ENCODE assay signal across 1 cellular context in the genomic region with DNA sequence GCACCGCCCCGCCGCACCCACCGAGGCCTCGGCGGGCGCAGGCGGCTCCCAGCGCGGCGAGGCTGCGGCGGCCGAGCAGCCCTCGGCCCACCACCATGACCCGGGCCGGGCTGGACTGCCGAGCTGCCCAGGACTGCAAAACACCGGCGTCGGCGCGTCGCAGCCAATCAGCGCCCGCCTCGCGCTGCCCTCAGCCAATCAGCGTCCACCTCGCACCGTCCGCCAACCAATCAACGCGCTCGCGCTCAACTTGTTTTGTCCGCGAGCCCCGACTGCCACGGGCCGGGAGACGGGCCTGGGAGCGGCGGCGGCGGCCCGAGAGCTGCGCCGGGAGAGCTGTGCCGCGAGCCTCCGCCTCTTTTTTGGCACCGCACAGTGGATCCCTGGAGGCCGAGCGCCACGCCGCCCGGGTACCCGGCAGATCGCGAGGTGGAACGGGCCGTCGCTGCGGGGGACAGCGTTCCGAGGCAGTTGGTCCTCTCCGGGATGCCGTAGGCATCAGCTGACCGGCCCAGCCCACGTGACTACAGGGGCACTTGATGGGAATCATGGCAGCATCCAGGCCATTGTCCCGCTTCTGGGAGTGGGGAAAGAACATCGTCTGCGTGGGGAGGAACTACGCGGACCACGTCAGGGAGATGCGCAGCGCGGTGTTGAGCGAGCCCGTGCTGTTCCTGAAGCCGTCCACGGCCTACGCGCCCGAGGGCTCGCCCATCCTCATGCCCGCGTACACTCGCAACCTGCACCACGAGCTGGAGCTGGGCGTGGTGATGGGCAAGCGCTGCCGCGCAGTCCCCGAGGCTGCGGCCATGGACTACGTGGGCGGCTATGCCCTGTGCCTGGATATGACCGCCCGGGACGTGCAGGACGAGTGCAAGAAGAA.
A peak's percentile ranks its signal among the peaks of the same experiment; 100 is the strongest.
TF ChIP-seq lines count a peak whose summit lies in the region.

A gene (plus strand): TSS at position 516 of the 883 bp plus-strand sequence. CDS start 33 bp downstream, at position 549.
A gene (minus strand): TSS at position 135 of the 883 bp plus-strand sequence. CDS start 38 bp downstream, at position 97.

TF ChIP-seq in K562, 482 proteins besides CTCF, POLR2A, EP300 and RAD21 (continued from another document and continues in another):
- TF ChIP-seq RFX7 (CRISPR knock-in tag; IDR thresholded peaks at IDR 0.05) (no peak), HDAC6 (IDR thresholded peaks at IDR 0.05; ENCODE audit: low read depth, low read length) (no peak), SMARCC2 (IDR thresholded peaks at IDR 0.05; ENCODE audit: low read depth) (no peak), TAF15 (IDR thresholded peaks at IDR 0.05; ENCODE audit: low read depth, low read length) (no peak), ZNF778 (CRISPR knock-in tag; IDR thresholded peaks at IDR 0.05) (no peak), RBM17 (IDR thresholded peaks at IDR 0.05; ENCODE audit: borderline replicate concordance, low read depth, low read length) (no peak), ZFP36 (IDR thresholded peaks at IDR 0.05; ENCODE audit: low read depth, low read length, partially characterized antibody) (peak; percentile 7), ZNF583 (CRISPR knock-in tag; IDR thresholded peaks at IDR 0.05) (no peak), MED1 (CRISPR knock-in tag; IDR thresholded peaks at IDR 0.05; ENCODE audit: borderline replicate concordance) (no peak), ZNF197 (CRISPR knock-in tag; IDR thresholded peaks at IDR 0.05; ENCODE audit: low read depth) (no peak), STAT5B (CRISPR knock-in tag; IDR thresholded peaks at IDR 0.05) (no peak), JUN (IDR thresholded peaks at IDR 0.05; ENCODE audit: borderline replicate concordance, low read depth, low read length) (0 out of 2 replicates have a peak, but pooled peaks have one; percentile 32), JUN (CRISPR knock-in tag; IDR thresholded peaks at IDR 0.05; ENCODE audit: borderline replicate concordance) (0 out of 2 replicates have a peak, but pooled peaks have one; percentile 83), ESRRB (CRISPR knock-in tag; IDR thresholded peaks at IDR 0.05; ENCODE audit: borderline replicate concordance) (no peak), SNRNP70 (optimal IDR thresholded peaks at IDR 0.05; ENCODE audit: low read depth, low read length) (no peak), KAT7 (CRISPR knock-in tag; IDR thresholded peaks at IDR 0.05; ENCODE audit: borderline replicate concordance) (peak; percentile 86), RCOR1 (IDR thresholded peaks at IDR 0.05; ENCODE audit: borderline replicate concordance in 1 of 2, low read depth in 2 of 2, low read length in 2 of 2) (peak in 1 of 2 experiments; percentile 82; a peak in 3 of 4 replicates), EHMT2 (IDR thresholded peaks at IDR 0.05) (no peak), MEF2D (tag; conservative IDR thresholded peaks at IDR 0.05; ENCODE audit: low read depth) (no peak), SIN3B (IDR thresholded peaks at IDR 0.05; ENCODE audit: low read depth) (peak; percentile 99), PCBP2 (IDR thresholded peaks at IDR 0.05; ENCODE audit: low read depth, low read length, poor library complexity, severe bottlenecking) (no peak), POLR2AphosphoS2 (IDR thresholded peaks at IDR 0.05; ENCODE audit: low read length) (no peak), ZNF586 (CRISPR knock-in tag; conservative IDR thresholded peaks at IDR 0.05) (no peak), CHD1 (IDR thresholded peaks at IDR 0.05; ENCODE audit: low read length) (no peak), ZNF232 (CRISPR knock-in tag; IDR thresholded peaks at IDR 0.05) (peak; percentile 84; the same call in 1 of the 2 replicates), STAT5A (IDR thresholded peaks at IDR 0.05; ENCODE audit: borderline replicate concordance, low read length) (no peak), ZNF766 (CRISPR knock-in tag; conservative IDR thresholded peaks at IDR 0.05) (no peak), TBP (optimal IDR thresholded peaks at IDR 0.05; ENCODE audit: low read depth, low read length) (peak; percentile 58), ZNF316 (IDR thresholded peaks at IDR 0.05) (no peak), STAG1 (CRISPR knock-in tag; IDR thresholded peaks at IDR 0.05; ENCODE audit: borderline replicate concordance) (no peak), RBM34 (IDR thresholded peaks at IDR 0.05; ENCODE audit: borderline replicate concordance, insufficient read depth, low read length) (no peak)
- TF ChIP-seq, protein P1, sequence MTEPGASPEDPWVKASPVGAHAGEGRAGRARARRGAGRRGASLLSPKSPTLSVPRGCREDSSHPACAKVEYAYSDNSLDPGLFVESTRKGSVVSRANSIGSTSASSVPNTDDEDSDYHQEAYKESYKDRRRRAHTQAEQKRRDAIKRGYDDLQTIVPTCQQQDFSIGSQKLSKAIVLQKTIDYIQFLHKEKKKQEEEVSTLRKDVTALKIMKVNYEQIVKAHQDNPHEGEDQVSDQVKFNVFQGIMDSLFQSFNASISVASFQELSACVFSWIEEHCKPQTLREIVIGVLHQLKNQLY (CRISPR knock-in tag; conservative IDR thresholded peaks at IDR 0.05), result no peak
- TF ChIP-seq, protein P2, sequence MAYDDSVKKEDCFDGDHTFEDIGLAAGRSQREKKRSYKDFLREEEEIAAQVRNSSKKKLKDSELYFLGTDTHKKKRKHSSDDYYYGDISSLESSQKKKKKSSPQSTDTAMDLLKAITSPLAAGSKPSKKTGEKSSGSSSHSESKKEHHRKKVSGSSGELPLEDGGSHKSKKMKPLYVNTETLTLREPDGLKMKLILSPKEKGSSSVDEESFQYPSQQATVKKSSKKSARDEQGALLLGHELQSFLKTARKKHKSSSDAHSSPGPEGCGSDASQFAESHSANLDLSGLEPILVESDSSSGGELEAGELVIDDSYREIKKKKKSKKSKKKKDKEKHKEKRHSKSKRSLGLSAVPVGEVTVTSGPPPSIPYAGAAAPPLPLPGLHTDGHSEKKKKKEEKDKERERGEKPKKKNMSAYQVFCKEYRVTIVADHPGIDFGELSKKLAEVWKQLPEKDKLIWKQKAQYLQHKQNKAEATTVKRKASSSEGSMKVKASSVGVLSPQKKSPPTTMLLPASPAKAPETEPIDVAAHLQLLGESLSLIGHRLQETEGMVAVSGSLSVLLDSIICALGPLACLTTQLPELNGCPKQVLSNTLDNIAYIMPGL (CRISPR knock-in tag; IDR thresholded peaks at IDR 0.05), result 0 out of 2 replicates have a peak, but pooled peaks have one; percentile 28
- TF ChIP-seq, protein P3, sequence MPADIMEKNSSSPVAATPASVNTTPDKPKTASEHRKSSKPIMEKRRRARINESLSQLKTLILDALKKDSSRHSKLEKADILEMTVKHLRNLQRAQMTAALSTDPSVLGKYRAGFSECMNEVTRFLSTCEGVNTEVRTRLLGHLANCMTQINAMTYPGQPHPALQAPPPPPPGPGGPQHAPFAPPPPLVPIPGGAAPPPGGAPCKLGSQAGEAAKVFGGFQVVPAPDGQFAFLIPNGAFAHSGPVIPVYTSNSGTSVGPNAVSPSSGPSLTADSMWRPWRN (IDR thresholded peaks at IDR 0.05; ENCODE audit: low read depth), result no peak
- TF ChIP-seq, protein P4, sequence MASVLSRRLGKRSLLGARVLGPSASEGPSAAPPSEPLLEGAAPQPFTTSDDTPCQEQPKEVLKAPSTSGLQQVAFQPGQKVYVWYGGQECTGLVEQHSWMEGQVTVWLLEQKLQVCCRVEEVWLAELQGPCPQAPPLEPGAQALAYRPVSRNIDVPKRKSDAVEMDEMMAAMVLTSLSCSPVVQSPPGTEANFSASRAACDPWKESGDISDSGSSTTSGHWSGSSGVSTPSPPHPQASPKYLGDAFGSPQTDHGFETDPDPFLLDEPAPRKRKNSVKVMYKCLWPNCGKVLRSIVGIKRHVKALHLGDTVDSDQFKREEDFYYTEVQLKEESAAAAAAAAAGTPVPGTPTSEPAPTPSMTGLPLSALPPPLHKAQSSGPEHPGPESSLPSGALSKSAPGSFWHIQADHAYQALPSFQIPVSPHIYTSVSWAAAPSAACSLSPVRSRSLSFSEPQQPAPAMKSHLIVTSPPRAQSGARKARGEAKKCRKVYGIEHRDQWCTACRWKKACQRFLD (CRISPR knock-in tag; IDR thresholded peaks at IDR 0.05), result peak; percentile 93
- TF ChIP-seq, protein P5, sequence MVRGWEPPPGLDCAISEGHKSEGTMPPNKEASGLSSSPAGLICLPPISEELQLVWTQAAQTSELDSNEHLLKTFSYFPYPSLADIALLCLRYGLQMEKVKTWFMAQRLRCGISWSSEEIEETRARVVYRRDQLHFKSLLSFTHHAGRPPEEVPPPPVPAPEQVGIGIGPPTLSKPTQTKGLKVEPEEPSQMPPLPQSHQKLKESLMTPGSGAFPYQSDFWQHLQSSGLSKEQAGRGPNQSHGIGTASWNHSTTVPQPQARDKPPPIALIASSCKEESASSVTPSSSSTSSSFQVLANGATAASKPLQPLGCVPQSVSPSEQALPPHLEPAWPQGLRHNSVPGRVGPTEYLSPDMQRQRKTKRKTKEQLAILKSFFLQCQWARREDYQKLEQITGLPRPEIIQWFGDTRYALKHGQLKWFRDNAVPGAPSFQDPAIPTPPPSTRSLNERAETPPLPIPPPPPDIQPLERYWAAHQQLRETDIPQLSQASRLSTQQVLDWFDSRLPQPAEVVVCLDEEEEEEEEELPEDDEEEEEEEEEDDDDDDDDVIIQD (CRISPR knock-in tag; IDR thresholded peaks at IDR 0.05), result no peak
- TF ChIP-seq, protein P6, sequence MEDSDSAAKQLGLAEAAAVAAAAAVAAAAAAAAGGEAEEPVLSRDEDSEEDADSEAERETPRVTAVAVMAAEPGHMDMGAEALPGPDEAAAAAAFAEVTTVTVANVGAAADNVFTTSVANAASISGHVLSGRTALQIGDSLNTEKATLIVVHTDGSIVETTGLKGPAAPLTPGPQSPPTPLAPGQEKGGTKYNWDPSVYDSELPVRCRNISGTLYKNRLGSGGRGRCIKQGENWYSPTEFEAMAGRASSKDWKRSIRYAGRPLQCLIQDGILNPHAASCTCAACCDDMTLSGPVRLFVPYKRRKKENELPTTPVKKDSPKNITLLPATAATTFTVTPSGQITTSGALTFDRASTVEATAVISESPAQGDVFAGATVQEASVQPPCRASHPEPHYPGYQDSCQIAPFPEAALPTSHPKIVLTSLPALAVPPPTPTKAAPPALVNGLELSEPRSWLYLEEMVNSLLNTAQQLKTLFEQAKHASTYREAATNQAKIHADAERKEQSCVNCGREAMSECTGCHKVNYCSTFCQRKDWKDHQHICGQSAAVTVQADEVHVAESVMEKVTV (CRISPR knock-in tag; IDR thresholded peaks at IDR 0.05), result no peak
- TF ChIP-seq, protein P7, sequence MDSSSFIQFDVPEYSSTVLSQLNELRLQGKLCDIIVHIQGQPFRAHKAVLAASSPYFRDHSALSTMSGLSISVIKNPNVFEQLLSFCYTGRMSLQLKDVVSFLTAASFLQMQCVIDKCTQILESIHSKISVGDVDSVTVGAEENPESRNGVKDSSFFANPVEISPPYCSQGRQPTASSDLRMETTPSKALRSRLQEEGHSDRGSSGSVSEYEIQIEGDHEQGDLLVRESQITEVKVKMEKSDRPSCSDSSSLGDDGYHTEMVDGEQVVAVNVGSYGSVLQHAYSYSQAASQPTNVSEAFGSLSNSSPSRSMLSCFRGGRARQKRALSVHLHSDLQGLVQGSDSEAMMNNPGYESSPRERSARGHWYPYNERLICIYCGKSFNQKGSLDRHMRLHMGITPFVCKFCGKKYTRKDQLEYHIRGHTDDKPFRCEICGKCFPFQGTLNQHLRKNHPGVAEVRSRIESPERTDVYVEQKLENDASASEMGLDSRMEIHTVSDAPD (CRISPR knock-in tag; IDR thresholded peaks at IDR 0.05), result no peak
- TF ChIP-seq, protein P8, sequence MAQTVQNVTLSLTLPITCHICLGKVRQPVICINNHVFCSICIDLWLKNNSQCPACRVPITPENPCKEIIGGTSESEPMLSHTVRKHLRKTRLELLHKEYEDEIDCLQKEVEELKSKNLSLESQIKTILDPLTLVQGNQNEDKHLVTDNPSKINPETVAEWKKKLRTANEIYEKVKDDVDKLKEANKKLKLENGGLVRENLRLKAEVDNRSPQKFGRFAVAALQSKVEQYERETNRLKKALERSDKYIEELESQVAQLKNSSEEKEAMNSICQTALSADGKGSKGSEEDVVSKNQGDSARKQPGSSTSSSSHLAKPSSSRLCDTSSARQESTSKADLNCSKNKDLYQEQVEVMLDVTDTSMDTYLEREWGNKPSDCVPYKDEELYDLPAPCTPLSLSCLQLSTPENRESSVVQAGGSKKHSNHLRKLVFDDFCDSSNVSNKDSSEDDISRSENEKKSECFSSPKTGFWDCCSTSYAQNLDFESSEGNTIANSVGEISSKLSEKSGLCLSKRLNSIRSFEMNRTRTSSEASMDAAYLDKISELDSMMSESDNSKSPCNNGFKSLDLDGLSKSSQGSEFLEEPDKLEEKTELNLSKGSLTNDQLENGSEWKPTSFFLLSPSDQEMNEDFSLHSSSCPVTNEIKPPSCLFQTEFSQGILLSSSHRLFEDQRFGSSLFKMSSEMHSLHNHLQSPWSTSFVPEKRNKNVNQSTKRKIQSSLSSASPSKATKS (CRISPR knock-in tag; IDR thresholded peaks at IDR 0.05), result no peak
- TF ChIP-seq, protein P9, sequence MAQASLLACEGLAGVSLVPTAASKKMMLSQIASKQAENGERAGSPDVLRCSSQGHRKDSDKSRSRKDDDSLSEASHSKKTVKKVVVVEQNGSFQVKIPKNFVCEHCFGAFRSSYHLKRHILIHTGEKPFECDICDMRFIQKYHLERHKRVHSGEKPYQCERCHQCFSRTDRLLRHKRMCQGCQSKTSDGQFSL (CRISPR knock-in tag; IDR thresholded peaks at IDR 0.05), result no peak
- TF ChIP-seq, protein P9 (tag; IDR thresholded peaks at IDR 0.05), result no peak
- TF ChIP-seq, protein P10, sequence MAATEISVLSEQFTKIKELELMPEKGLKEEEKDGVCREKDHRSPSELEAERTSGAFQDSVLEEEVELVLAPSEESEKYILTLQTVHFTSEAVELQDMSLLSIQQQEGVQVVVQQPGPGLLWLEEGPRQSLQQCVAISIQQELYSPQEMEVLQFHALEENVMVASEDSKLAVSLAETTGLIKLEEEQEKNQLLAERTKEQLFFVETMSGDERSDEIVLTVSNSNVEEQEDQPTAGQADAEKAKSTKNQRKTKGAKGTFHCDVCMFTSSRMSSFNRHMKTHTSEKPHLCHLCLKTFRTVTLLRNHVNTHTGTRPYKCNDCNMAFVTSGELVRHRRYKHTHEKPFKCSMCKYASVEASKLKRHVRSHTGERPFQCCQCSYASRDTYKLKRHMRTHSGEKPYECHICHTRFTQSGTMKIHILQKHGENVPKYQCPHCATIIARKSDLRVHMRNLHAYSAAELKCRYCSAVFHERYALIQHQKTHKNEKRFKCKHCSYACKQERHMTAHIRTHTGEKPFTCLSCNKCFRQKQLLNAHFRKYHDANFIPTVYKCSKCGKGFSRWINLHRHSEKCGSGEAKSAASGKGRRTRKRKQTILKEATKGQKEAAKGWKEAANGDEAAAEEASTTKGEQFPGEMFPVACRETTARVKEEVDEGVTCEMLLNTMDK (IDR thresholded peaks at IDR 0.05; ENCODE audit: borderline replicate concordance, insufficient read depth, low read depth, low read length, poor library complexity, severe bottlenecking), result no peak
- TF ChIP-seq, protein P11, sequence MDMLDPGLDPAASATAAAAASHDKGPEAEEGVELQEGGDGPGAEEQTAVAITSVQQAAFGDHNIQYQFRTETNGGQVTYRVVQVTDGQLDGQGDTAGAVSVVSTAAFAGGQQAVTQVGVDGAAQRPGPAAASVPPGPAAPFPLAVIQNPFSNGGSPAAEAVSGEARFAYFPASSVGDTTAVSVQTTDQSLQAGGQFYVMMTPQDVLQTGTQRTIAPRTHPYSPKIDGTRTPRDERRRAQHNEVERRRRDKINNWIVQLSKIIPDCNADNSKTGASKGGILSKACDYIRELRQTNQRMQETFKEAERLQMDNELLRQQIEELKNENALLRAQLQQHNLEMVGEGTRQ (CRISPR knock-in tag; IDR thresholded peaks at IDR 0.05), result peak; percentile 100
